9 cellular contexts compared by ENCODE assay signal in the genomic region with DNA sequence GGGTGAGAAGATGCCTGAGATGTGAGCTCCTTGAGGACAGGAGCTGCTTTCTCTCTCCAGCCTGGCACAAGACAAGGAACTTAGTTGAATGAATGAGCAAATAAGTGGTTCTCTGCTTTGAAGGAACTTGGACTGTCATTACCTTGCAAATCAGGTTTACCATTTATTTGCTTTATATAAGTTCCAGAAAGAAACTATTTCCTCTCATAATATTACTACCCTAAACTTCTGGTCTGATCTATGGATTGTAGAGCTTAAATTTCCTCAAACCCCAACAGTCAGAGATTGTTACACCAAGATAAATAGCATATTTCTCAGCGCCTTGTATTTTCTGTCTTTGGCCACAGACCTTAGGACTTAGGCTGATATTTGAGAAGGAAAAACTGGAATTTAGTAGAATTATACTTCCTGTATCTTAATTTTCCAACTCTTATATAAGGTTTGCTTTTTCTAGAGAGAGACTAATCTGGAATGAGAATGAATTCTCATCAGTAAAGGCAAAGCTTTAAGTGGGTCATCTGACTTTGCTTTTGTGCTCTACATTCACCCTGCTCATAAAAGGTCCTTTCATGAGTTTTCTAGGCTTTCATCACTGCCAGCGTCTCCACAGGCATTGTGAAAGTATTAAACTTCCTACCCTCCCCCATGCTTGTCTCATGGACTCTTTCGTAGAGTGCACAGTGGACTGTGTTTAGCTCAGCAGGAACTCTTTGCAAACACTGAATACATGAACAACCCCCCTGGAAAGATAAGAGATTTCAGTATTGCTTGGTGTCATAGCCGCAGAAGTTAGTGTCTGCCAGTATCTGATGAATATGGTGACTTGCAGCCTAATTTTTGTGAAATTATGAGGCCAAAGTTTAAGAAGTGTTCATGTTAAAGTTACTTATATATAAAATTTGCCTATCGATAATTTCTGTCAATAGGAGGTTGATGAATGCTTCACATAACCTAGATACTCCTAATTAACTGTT.
A peak's percentile ranks its signal among the peaks of the same experiment; 100 is the strongest.
DNase-seq lines count a peak whose midpoint lies in the region; ATAC-seq, FAIRE-seq and TF ChIP-seq lines count a peak whose summit lies in the region.
"Had no signal": no experiment of that assay in that cellular context is flagged by ENCODE, and none has a peak within 500 bp of the region (broad histone marks: within the 10 kb centered on the region; RNA-seq: fewer than 3 reads in every experiment).

No MANE protein-coding gene starts in this region.

- peaks cover 25 to 28% of the 10 kb centered on the region in 2 donors for H3K36me3 Mint-ChIP-seq in stimulated activated naive B cell treated with anti-CD40 and anti-IgM and Interleukin-4, amounts not matched to agents 10 μg/mL and 1 μg/mL and 100 μg/mL, for 72 hours

- H3K36me3 ChIP-seq in brain microvascular endothelial cell (replicated peaks) (no peaks in the 10 kb centered on the region), lower lobe of right lung (peaks cover 9% of the 10 kb centered on the region)

- no peak for TF ChIP-seq RAD21 in A549 (conservative IDR thresholded peaks at IDR 0.05 in 1 of 2, IDR thresholded peaks at IDR 0.05 in 1 of 2)

- TF ChIP-seq POLR2A in A549 (IDR thresholded peaks at IDR 0.05; ENCODE audit: low read length) (no peak), NB4 (IDR thresholded peaks at IDR 0.05; ENCODE audit: extremely low read depth, insufficient read length) (no peak)

- H3K4me3 ChIP-seq in A549 (no peak overlapping the region), NB4 (ENCODE audit: low read depth, low read length) (no peak overlapping the region), brain microvascular endothelial cell (ENCODE audit: low read depth, low read length) (no peak overlapping the region), lower lobe of right lung (no peak overlapping the region)

- peaks cover 2 to 5% of the 10 kb centered on the region in 2 donors for H3K4me1 Mint-ChIP-seq in stimulated activated naive B cell treated with anti-CD40 and anti-IgM and Interleukin-4, amounts not matched to agents 10 μg/mL and 1 μg/mL and 100 μg/mL, for 72 hours

- H3K27ac ChIP-seq in A549 (no peak overlapping the region), brain microvascular endothelial cell (peak overlapping the region; percentile 52), lower lobe of right lung (no peak overlapping the region)

- CTCF ChIA-PET in A549 (lab: Yijun Ruan, JAX) = interaction anchor here (0.5 to 1.5 kb wide), 7 partner anchors 8 to 572 kb away, joined by 3 to 5 read pairs (median 4); no protein-coding TSS in a partner anchor

- no peaks in the 10 kb centered on the region for H3K27me3 Mint-ChIP-seq in stimulated activated naive B cell treated with anti-CD40 and anti-IgM and Interleukin-4, amounts not matched to agents 10 μg/mL and 1 μg/mL and 100 μg/mL, for 72 hours

- H3K27me3 ChIP-seq in brain microvascular endothelial cell (replicated peaks) (no peaks in the 10 kb centered on the region), lower lobe of right lung (ENCODE audit: low read depth) (no peaks in the 10 kb centered on the region)

- ATAC-seq in A549 (peak in 1 of 2 experiments; percentile 50; a peak in 2 of 6 replicates), lower lobe of right lung (peak; percentile 69 to 71)
- no peak for ATAC-seq in stimulated activated naive B cell treated with anti-CD40 and anti-IgM and Interleukin-4, amounts not matched to agents 10 μg/mL and 1 μg/mL and 100 μg/mL, for 72 hours (replicated peaks)
- ATAC-seq: HCT116 had no signal

- POLR2A ChIA-PET in A549 (lab: Yijun Ruan, JAX) = no interaction called here

- peak; percentile 96 for FAIRE-seq in A549 (lab: Jason Lieb, UNC)

- H3K9me3 ChIP-seq in A549 (no peaks in the 10 kb centered on the region), lower lobe of right lung (no peaks in the 10 kb centered on the region)

- H3K27ac Mint-ChIP-seq in stimulated activated naive B cell treated with anti-CD40 and anti-IgM and Interleukin-4, amounts not matched to agents 10 μg/mL and 1 μg/mL and 100 μg/mL, for 72 hours = no peak overlapping the region

- intact Hi-C loops in lower lobe of right lung (cut with DNase I) = no loop called here

- no peak for TF ChIP-seq CTCF in A549 (IDR thresholded peaks at IDR 0.05)
- TF ChIP-seq CTCF in NB4 (IDR thresholded peaks at IDR 0.05; ENCODE audit: low read depth, low read length) = no peak
- no peak for TF ChIP-seq CTCF in brain microvascular endothelial cell (IDR thresholded peaks at IDR 0.05; ENCODE audit: low read depth, low read length, missing control alignments)
- TF ChIP-seq CTCF in lower lobe of right lung (IDR thresholded peaks at IDR 0.05) = no peak

- 0 out of 3 replicates have a peak overlapping the region, but pooled peaks have one; percentile 17 for H3K4me2 ChIP-seq in A549

- peaks cover 2 to 3% of the 10 kb centered on the region in 2 donors for H3K9me3 Mint-ChIP-seq in stimulated activated naive B cell treated with anti-CD40 and anti-IgM and Interleukin-4, amounts not matched to agents 10 μg/mL and 1 μg/mL and 100 μg/mL, for 72 hours

- H3K4me3 Mint-ChIP-seq in stimulated activated naive B cell treated with anti-CD40 and anti-IgM and Interleukin-4, amounts not matched to agents 10 μg/mL and 1 μg/mL and 100 μg/mL, for 72 hours = no peak overlapping the region

- WGBS in A549 (ENCODE audit: missing lambda C conversion rate) = 75% methylated on average over 5 of the region's 5 CpGs

- DNase-seq in A549 (ENCODE audit: low read depth in 1 of 2, low spot score in 1 of 2) = peak in 1 of 2 experiments; percentile 16
- DNase-seq in NB4 (ENCODE audit: low read depth) = peak; percentile 94
- DNase-seq in brain microvascular endothelial cell = peak; percentile 76
- no peak for DNase-seq in lower lobe of right lung
- no peak for DNase-seq in stimulated activated naive B cell treated with anti-CD40 and anti-IgM and Interleukin-4, amounts not matched to agents 10 μg/mL and 1 μg/mL and 100 μg/mL, for 72 hours
- no peak for DNase-seq in stimulated activated CD4-positive, alpha-beta T cell treated with anti-CD3 and anti-CD28 coated beads, Interleukin-4, amount 100 ng/mL, for 4 hours
- DNase-seq in NCI-H82 (lab: John Stamatoyannopoulos, UW) = no peak
- DNase-seq in stimulated activated CD4-positive, alpha-beta T cell treated with anti-CD3 and anti-CD28 coated beads, Interleukin-2, amount 100 ng/mL, for 48 hours = no peak

- H3K4me1 ChIP-seq in A549 = peaks cover 8% of the 10 kb centered on the region; the same call in 2 of the 3 replicates
- H3K4me1 ChIP-seq in lower lobe of right lung = peaks cover 15% of the 10 kb centered on the region

- no peak for TF ChIP-seq EP300 in A549 (IDR thresholded peaks at IDR 0.05)

- in situ Hi-C loops in brain microvascular endothelial cell (cut with HindIII; ENCODE audit: low pct_ligation_motif_present, low sequenced_read_pairs) = no loop called here

TF ChIP-seq in A549, 52 proteins besides CTCF, POLR2A, EP300 and RAD21 (continues in another document):
- TF ChIP-seq, protein P1, sequence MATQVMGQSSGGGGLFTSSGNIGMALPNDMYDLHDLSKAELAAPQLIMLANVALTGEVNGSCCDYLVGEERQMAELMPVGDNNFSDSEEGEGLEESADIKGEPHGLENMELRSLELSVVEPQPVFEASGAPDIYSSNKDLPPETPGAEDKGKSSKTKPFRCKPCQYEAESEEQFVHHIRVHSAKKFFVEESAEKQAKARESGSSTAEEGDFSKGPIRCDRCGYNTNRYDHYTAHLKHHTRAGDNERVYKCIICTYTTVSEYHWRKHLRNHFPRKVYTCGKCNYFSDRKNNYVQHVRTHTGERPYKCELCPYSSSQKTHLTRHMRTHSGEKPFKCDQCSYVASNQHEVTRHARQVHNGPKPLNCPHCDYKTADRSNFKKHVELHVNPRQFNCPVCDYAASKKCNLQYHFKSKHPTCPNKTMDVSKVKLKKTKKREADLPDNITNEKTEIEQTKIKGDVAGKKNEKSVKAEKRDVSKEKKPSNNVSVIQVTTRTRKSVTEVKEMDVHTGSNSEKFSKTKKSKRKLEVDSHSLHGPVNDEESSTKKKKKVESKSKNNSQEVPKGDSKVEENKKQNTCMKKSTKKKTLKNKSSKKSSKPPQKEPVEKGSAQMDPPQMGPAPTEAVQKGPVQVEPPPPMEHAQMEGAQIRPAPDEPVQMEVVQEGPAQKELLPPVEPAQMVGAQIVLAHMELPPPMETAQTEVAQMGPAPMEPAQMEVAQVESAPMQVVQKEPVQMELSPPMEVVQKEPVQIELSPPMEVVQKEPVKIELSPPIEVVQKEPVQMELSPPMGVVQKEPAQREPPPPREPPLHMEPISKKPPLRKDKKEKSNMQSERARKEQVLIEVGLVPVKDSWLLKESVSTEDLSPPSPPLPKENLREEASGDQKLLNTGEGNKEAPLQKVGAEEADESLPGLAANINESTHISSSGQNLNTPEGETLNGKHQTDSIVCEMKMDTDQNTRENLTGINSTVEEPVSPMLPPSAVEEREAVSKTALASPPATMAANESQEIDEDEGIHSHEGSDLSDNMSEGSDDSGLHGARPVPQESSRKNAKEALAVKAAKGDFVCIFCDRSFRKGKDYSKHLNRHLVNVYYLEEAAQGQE (IDR thresholded peaks at IDR 0.05) = no peak
- TF ChIP-seq CEBPB (IDR thresholded peaks at IDR 0.05) (no peak), HDAC2 (IDR thresholded peaks at IDR 0.05) (no peak), GATA3 (IDR thresholded peaks at IDR 0.05; ENCODE audit: borderline replicate concordance) (no peak), EHF (CRISPR knock-in tag; IDR thresholded peaks at IDR 0.05) (no peak), ZFP36 (IDR thresholded peaks at IDR 0.05; ENCODE audit: borderline replicate concordance, partially characterized antibody) (no peak), USF2 (IDR thresholded peaks at IDR 0.05) (no peak), FOSL2 (IDR thresholded peaks at IDR 0.05) (no peak), FOSL2 (CRISPR knock-in tag; IDR thresholded peaks at IDR 0.05) (no peak), ZSCAN20 (CRISPR knock-in tag; IDR thresholded peaks at IDR 0.05) (no peak), TP53 (CRISPR knock-in tag; IDR thresholded peaks at IDR 0.05) (no peak), RCOR1 (IDR thresholded peaks at IDR 0.05; ENCODE audit: low read depth, low read length) (no peak), FOXS1 (CRISPR knock-in tag; IDR thresholded peaks at IDR 0.05) (no peak), SMC3 (IDR thresholded peaks at IDR 0.05) (no peak), NR3C1 (IDR thresholded peaks at IDR 0.05) (no peak), FOSB (CRISPR knock-in tag; IDR thresholded peaks at IDR 0.05) (no peak), RFX5 (IDR thresholded peaks at IDR 0.05) (no peak), BHLHE40 (IDR thresholded peaks at IDR 0.05; ENCODE audit: low read depth, low read length) (no peak), ZNF302 (CRISPR knock-in tag; IDR thresholded peaks at IDR 0.05) (no peak)

Comparison
In these comparisons a context has a peak if more than half of its experiments do, and no peak if none do; other contexts are left out.
1. ATAC-seq: peak in lower lobe of right lung (2 of 2); none in stimulated activated naive B cell treated with anti-CD40 and anti-IgM and Interleukin-4, amounts not matched to agents 10 μg/mL and 1 μg/mL and 100 μg/mL, for 72 hours (0 of 2).
2. DNase-seq: peak in NB4 (single experiment) and brain microvascular endothelial cell (single experiment); none in lower lobe of right lung (single experiment), stimulated activated naive B cell treated with anti-CD40 and anti-IgM and Interleukin-4, amounts not matched to agents 10 μg/mL and 1 μg/mL and 100 μg/mL, for 72 hours (single experiment), stimulated activated CD4-positive, alpha-beta T cell treated with anti-CD3 and anti-CD28 coated beads, Interleukin-4, amount 100 ng/mL, for 4 hours (0 of 2), NCI-H82 (single experiment) and stimulated activated CD4-positive, alpha-beta T cell treated with anti-CD3 and anti-CD28 coated beads, Interleukin-2, amount 100 ng/mL, for 48 hours (0 of 2).